In the genomic region with DNA sequence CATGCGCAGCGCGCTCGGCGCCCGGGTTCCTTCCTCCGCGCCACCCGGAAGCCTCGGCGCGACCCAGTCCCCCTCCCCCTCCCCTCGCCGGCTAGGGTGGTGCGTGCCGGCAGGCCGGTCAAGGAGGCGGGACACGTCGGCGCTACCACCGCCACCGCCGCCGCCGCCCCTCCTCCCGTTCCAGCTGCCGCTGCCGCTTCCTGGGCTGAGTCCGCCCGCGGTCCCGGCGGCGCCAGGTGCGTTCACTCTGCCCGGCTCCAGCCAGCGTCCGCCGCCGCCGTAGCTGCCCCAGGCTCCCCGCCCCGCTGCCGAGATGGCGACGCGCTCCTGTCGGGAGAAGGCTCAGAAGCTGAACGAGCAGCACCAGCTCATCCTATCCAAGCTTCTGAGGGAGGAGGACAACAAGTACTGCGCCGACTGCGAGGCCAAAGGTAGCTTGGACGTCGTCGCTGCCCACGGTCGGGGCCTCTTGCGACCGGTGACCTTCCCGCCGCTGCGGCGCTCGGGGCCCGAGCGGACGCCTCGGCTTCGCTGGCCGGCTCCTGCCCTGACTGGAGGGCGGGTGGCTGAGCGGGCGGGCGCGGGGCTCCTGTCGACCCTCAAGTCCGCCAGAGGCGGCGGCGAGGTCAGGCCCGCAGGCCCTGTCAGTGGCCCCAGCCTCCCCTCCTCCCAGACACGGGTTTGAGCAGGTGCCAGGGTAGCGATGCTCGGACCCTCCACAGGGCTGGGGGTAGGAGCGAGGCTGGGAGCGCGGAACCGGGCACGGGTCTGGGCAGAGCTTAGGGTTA, we compare ENCODE assay signal across 8 cellular contexts. TPM values are rescaled to one million over a fixed set of nuclear protein-coding genes. Genes with fewer than 3 reads are reported as not detected.
DNase-seq lines count a peak whose midpoint lies in the region; ATAC-seq and TF ChIP-seq lines count a peak whose summit lies in the region.

Gene SMAP1, plus strand, starts transcription at position 173 of the 788 bp plus-strand sequence. Its CDS starts 141 bp downstream, at position 314.

- ATAC-seq in GM19043 (IDR thresholded peaks at IDR 0.05; ENCODE audit: low read depth, unreplicated experiment) (peak; percentile 81), HG03354 (IDR thresholded peaks at IDR 0.05; ENCODE audit: poor library complexity, severe bottlenecking, unreplicated experiment) (peak; percentile 89)

- TF ChIP-seq CTCF in kidney epithelial cell (IDR thresholded peaks at IDR 0.05; ENCODE audit: insufficient read depth, low read length, poor library complexity, severe bottlenecking) = no peak

- H3K36me3 ChIP-seq in kidney epithelial cell (ENCODE audit: control insufficient read depth, insufficient read depth, low read length) = no peaks in the 10 kb centered on the region

- H3K4me3 ChIP-seq in kidney epithelial cell (ENCODE audit: low read depth, low read length) = peak within 1 kb of the TSS; percentile 98

- H3K27me3 ChIP-seq in kidney epithelial cell (ENCODE audit: control insufficient read depth, insufficient read depth, low read length) = no peaks in the 10 kb centered on the region

- DNase-seq in Ammon's horn (ENCODE audit: low spot score) (peak; percentile 92), NCI-H446 treated with DMSO at 0.1 percent for 48 hours (lab: John Stamatoyannopoulos, UW) (peak; percentile 63), cerebellum (ENCODE audit: low spot score) (peak; percentile 92), kidney epithelial cell (ENCODE audit: low read depth) (peak; percentile 52)
- DNase-seq in activated CD4-positive, alpha-beta T cell treated with anti-CD3 and anti-CD28 coated beads for 24 hours (ENCODE audit: low read depth in 2 of 2) = peak; percentile 93 to 97
- DNase-seq in stimulated activated CD4-positive, alpha-beta T cell treated with anti-CD3 and anti-CD28 coated beads, Interleukin-15, amount 100 ng/mL, for 24 hours = peak; percentile 98

RNA-seq across cellular contexts. Expression of gene SMAP1, which starts in this region (rescaled TPM):
- total RNA-seq in cerebellum = 43.3 TPM
- total RNA-seq in kidney epithelial cell = 26.8 and 27.5 TPM in 2 replicates

Comparison
In these comparisons a context has a peak if more than half of its experiments do, and no peak if none do; other contexts are left out.
1. Peak in every context shown above with its lines: DNase-seq, ATAC-seq and H3K4me3 ChIP-seq.